24 cellular contexts compared by ENCODE assay signal in genomic region chr10:51709324-51709972, GRCh38. TPM values are rescaled to one million over a fixed set of nuclear protein-coding genes. Genes with fewer than 3 reads are reported as not detected.
DNase-seq lines count a peak whose midpoint lies in the region; ATAC-seq and TF ChIP-seq lines count a peak whose summit lies in the region.
"Had no signal": no experiment of that assay in that cellular context is flagged by ENCODE, and none has a peak within 500 bp of the region (broad histone marks: within the 10 kb centered on the region; RNA-seq: fewer than 3 reads in every experiment).

No MANE protein-coding gene starts in this region.

- no peak for ATAC-seq in activated CD4-positive, alpha-beta T cell treated with anti-CD3 and anti-CD28 coated beads for 36 hours
- no peak for ATAC-seq in HG03460 (IDR thresholded peaks at IDR 0.05; ENCODE audit: unreplicated experiment)
- ATAC-seq: HCT116, Right ventricle myocardium inferior had no signal

- peak overlapping the region; percentile 33 for H3K27ac Mint-ChIP-seq in activated CD4-positive, alpha-beta T cell treated with anti-CD3 and anti-CD28 coated beads for 36 hours
- H3K27ac Mint-ChIP-seq in endodermal cell, result no peak overlapping the region
- no peak overlapping the region for H3K27ac Mint-ChIP-seq in glutamatergic neuron (ENCODE audit: unreplicated experiment)
- H3K27ac Mint-ChIP-seq: B cell, IgD-negative memory B cell had no signal

- CTCF ChIA-PET in activated CD4-positive, alpha-beta T cell treated with anti-CD3 and anti-CD28 coated beads for 36 hours (lab: Charles Lee), result interaction anchor here (0.7 kb wide), 1 partner anchor 21 kb away, joined by 3 read pairs; no protein-coding TSS in a partner anchor

- TF ChIP-seq CTCF in endodermal cell (conservative IDR thresholded peaks at IDR 0.05) (no peak), glutamatergic neuron (IDR thresholded peaks at IDR 0.05; ENCODE audit: partially characterized antibody, unreplicated experiment) (no peak)

- peaks cover 6% of the 10 kb centered on the region for H3K36me3 Mint-ChIP-seq in activated CD4-positive, alpha-beta T cell treated with anti-CD3 and anti-CD28 coated beads for 36 hours (ENCODE audit: low read depth)
- H3K36me3 Mint-ChIP-seq in endodermal cell (ENCODE audit: low read depth) (no peaks in the 10 kb centered on the region), glutamatergic neuron (ENCODE audit: unreplicated experiment) (no peaks in the 10 kb centered on the region)
- H3K36me3 Mint-ChIP-seq: IgD-negative memory B cell had no signal

- DNase-seq in activated CD4-positive, alpha-beta T cell treated with anti-CD3 and anti-CD28 coated beads for 36 hours, result no peak
- DNase-seq in activated CD4-positive, alpha-beta T cell treated with anti-CD3 and anti-CD28 coated beads, Interleukin-2, amount 50 U/mL, for 48 hours, result no peak
- DNase-seq in NCI-H69 (lab: John Stamatoyannopoulos, UW) (peak; percentile 22), endodermal cell (peak; percentile 51), glutamatergic neuron (no peak), NCI-H526 (lab: John Stamatoyannopoulos, UW) (no peak)
- DNase-seq: COR-L47; DMS 273 treated with DMSO at 0.1 percent for 48 hours; DND-41; Kasumi-1; MM.1S; NCI-H1092; NCI-H1436 treated with DMSO at 0.1 percent for 48 hours; NCI-H2029; NCI-H446; NCI-H748 treated with DMSO at 0.1 percent for 48 hours; NK-92 treated with Interleukin-12 subunit alpha and Interleukin-12 subunit beta, amount 100 ng/mL, for 24 hours; Peyer's patch had no signal

- no peaks in the 10 kb centered on the region for H3K9me3 Mint-ChIP-seq in activated CD4-positive, alpha-beta T cell treated with anti-CD3 and anti-CD28 coated beads for 36 hours (ENCODE audit: low read depth)
- H3K9me3 Mint-ChIP-seq in endodermal cell (no peaks in the 10 kb centered on the region), glutamatergic neuron (ENCODE audit: unreplicated experiment) (no peaks in the 10 kb centered on the region)
- H3K9me3 Mint-ChIP-seq: IgD-negative memory B cell had no signal

- H3K9me3 ChIP-seq in endodermal cell (ENCODE audit: control insufficient read depth, low read length) (no peaks in the 10 kb centered on the region), stomach smooth muscle (ENCODE audit: control insufficient read depth in 2 of 2, low read length in 2 of 2) (no peaks in the 10 kb centered on the region)
- H3K9me3 ChIP-seq: Peyer's patch had no signal

- H3K27me3 ChIP-seq in endodermal cell (ENCODE audit: control insufficient read depth, insufficient read depth, low read length, poor library complexity, severe bottlenecking) (no peaks in the 10 kb centered on the region), stomach smooth muscle (ENCODE audit: control insufficient read depth in 1 of 2, insufficient read depth in 2 of 2, low read length in 2 of 2) (no peaks in the 10 kb centered on the region)
- H3K27me3 ChIP-seq: Peyer's patch had no signal

- peaks cover 32% of the 10 kb centered on the region for H3K4me1 Mint-ChIP-seq in activated CD4-positive, alpha-beta T cell treated with anti-CD3 and anti-CD28 coated beads for 36 hours
- peaks cover 6% of the 10 kb centered on the region for H3K4me1 Mint-ChIP-seq in endodermal cell
- peaks cover 3% of the 10 kb centered on the region for H3K4me1 Mint-ChIP-seq in glutamatergic neuron (ENCODE audit: low read depth, unreplicated experiment)
- H3K4me1 Mint-ChIP-seq: B cell, IgD-negative memory B cell had no signal

- H3K4me1 ChIP-seq in endodermal cell (ENCODE audit: control insufficient read depth, insufficient read depth, low read length), result no peaks in the 10 kb centered on the region
- H3K4me1 ChIP-seq in stomach smooth muscle (ENCODE audit: control insufficient read depth, insufficient read depth, low read length), result peaks cover 15% of the 10 kb centered on the region
- H3K4me1 ChIP-seq: Peyer's patch had no signal

- H3K27ac ChIP-seq in endodermal cell (ENCODE audit: low read depth, low read length), result no peak overlapping the region
- H3K27ac ChIP-seq in stomach smooth muscle (ENCODE audit: low read length), result peak overlapping the region; percentile 86

- intact Hi-C loops in activated CD4-positive, alpha-beta T cell treated with anti-CD3 and anti-CD28 coated beads for 36 hours (cut with DNase I, micrococcal nuclease), result no loop called here

- 57 to 100% methylated on average over 1 to 2 of the region's 2 CpGs for WGBS in endodermal cell (ENCODE audit: insufficient coverage in 1 of 2, insufficient read length in 1 of 2), 2 experiments

- POLR2A ChIA-PET in activated CD4-positive, alpha-beta T cell treated with anti-CD3 and anti-CD28 coated beads for 36 hours (lab: Charles Lee), result no interaction called here

- H3K4me3 Mint-ChIP-seq in activated CD4-positive, alpha-beta T cell treated with anti-CD3 and anti-CD28 coated beads for 36 hours, result no peak overlapping the region
- H3K4me3 Mint-ChIP-seq in endodermal cell (no peak overlapping the region), glutamatergic neuron (ENCODE audit: unreplicated experiment) (no peak overlapping the region)
- H3K4me3 Mint-ChIP-seq: B cell, IgD-negative memory B cell had no signal

- H3K36me3 ChIP-seq in endodermal cell (ENCODE audit: control insufficient read depth, insufficient read depth, low read length) (no peaks in the 10 kb centered on the region), stomach smooth muscle (ENCODE audit: control insufficient read depth in 2 of 2, insufficient read depth in 2 of 2, low read length in 2 of 2) (no peaks in the 10 kb centered on the region)
- H3K36me3 ChIP-seq: Peyer's patch had no signal

- H3K9ac ChIP-seq in endodermal cell (ENCODE audit: extremely low read depth, low read length, poor library complexity, severe bottlenecking), result no peak overlapping the region
- no peak overlapping the region for H3K9ac ChIP-seq in stomach smooth muscle (ENCODE audit: low read length in 2 of 2)

- H3K27me3 Mint-ChIP-seq in activated CD4-positive, alpha-beta T cell treated with anti-CD3 and anti-CD28 coated beads for 36 hours, result no peaks in the 10 kb centered on the region
- H3K27me3 Mint-ChIP-seq in endodermal cell (ENCODE audit: insufficient read depth), result no peaks in the 10 kb centered on the region
- H3K27me3 Mint-ChIP-seq in glutamatergic neuron (ENCODE audit: unreplicated experiment), result peaks cover 2% of the 10 kb centered on the region

- no peak overlapping the region for H3K4me3 ChIP-seq in endodermal cell (ENCODE audit: low read length)
- H3K4me3 ChIP-seq in stomach smooth muscle (ENCODE audit: low read length in 2 of 2), result no peak overlapping the region
- H3K4me3 ChIP-seq: Peyer's patch had no signal

RNA-seq across cellular contexts. Expression of gene CSTF2T, which starts 10.1 kb away (rescaled TPM):
- total RNA-seq in activated CD4-positive, alpha-beta T cell treated with anti-CD3 and anti-CD28 coated beads for 36 hours, result 10 to 100 TPM; 24.5 to 27.6 TPM
- total RNA-seq in endodermal cell (10 to 100 TPM; 26.9 to 32.9 TPM), glutamatergic neuron (ENCODE audit: unreplicated experiment) (22.7 TPM)
- polyA plus RNA-seq in endodermal cell (2013, experiment 1 of 2), result 24.9 TPM
- 22.3 TPM for polyA plus RNA-seq in endodermal cell (2013, experiment 2 of 2)

Comparison
In these comparisons a context has a peak if more than half of its experiments do, and no peak if none do; other contexts are left out.
1. DNase-seq: peak in NCI-H69 (single experiment) and endodermal cell (single experiment); none in activated CD4-positive, alpha-beta T cell treated with anti-CD3 and anti-CD28 coated beads for 36 hours (single experiment), activated CD4-positive, alpha-beta T cell treated with anti-CD3 and anti-CD28 coated beads, Interleukin-2, amount 50 U/mL, for 48 hours (0 of 2), glutamatergic neuron (single experiment) and NCI-H526 (0 of 2).